14 cellular contexts compared by ENCODE assay signal in genomic region chr17:51189162-51189561, GRCh38. TPM values are rescaled to one million over a fixed set of nuclear protein-coding genes. Genes with fewer than 3 reads are reported as not detected.
A peak's percentile ranks its signal among the peaks of the same experiment; 100 is the strongest.
DNase-seq lines count a peak whose midpoint lies in the region; ATAC-seq and TF ChIP-seq lines count a peak whose summit lies in the region.
"Had no signal": no experiment of that assay in that cellular context is flagged by ENCODE, and none has a peak within 500 bp of the region (broad histone marks: within the 10 kb centered on the region; RNA-seq: fewer than 3 reads in every experiment).

No MANE protein-coding gene starts in this region.

- H3K4me3 Mint-ChIP-seq in activated T-cell treated with anti-CD3 and anti-CD28 coated beads, Interleukin-2, amount 50 U/mL, for 24 hours = no peak overlapping the region
- no peak overlapping the region for H3K4me3 Mint-ChIP-seq in activated T-cell treated with anti-CD3 and anti-CD28 coated beads, Interleukin-2, amount 50 U/mL, for 4 hours
- no peak overlapping the region for H3K4me3 Mint-ChIP-seq in memory B cell
- H3K4me3 Mint-ChIP-seq: IgD-negative memory B cell had no signal

- H3K4me3 ChIP-seq in HEK293 (ENCODE audit: low read depth, low read length) (no peak overlapping the region), subcutaneous abdominal adipose tissue (ENCODE audit: low read depth in 1 of 5, low read length in 5 of 5) (no peak overlapping the region)
- H3K4me3 ChIP-seq: BLaER1 had no signal

- peak overlapping the region in 3 of 5 donors; percentile 2 to 32 (median 4) for H3K9ac ChIP-seq in subcutaneous abdominal adipose tissue (ENCODE audit: low read length in 5 of 5)
- H3K9ac ChIP-seq: BLaER1 had no signal

- H3K27me3 Mint-ChIP-seq in activated T-cell treated with anti-CD3 and anti-CD28 coated beads, Interleukin-2, amount 50 U/mL, for 24 hours = no peaks in the 10 kb centered on the region
- no peaks in the 10 kb centered on the region for H3K27me3 Mint-ChIP-seq in activated T-cell treated with anti-CD3 and anti-CD28 coated beads, Interleukin-2, amount 50 U/mL, for 4 hours (ENCODE audit: low read depth)
- no peaks in the 10 kb centered on the region for H3K27me3 Mint-ChIP-seq in memory B cell
- H3K27me3 Mint-ChIP-seq: IgD-negative memory B cell had no signal

- no peaks in the 10 kb centered on the region for H3K9me3 Mint-ChIP-seq in activated T-cell treated with anti-CD3 and anti-CD28 coated beads, Interleukin-2, amount 50 U/mL, for 24 hours
- no peaks in the 10 kb centered on the region for H3K9me3 Mint-ChIP-seq in activated T-cell treated with anti-CD3 and anti-CD28 coated beads, Interleukin-2, amount 50 U/mL, for 4 hours
- H3K9me3 Mint-ChIP-seq in memory B cell = no peaks in the 10 kb centered on the region
- H3K9me3 Mint-ChIP-seq: IgD-negative memory B cell had no signal

- CTCF ChIA-PET in HEK293 (lab: Yijun Ruan, JAX) = interaction anchor here (1.3 kb wide), 1 partner anchor 68 kb away, joined by 3 read pairs; no protein-coding TSS in a partner anchor

- H3K4me1 Mint-ChIP-seq in activated T-cell treated with anti-CD3 and anti-CD28 coated beads, Interleukin-2, amount 50 U/mL, for 24 hours (ENCODE audit: low read depth) = peaks cover 2% of the 10 kb centered on the region
- H3K4me1 Mint-ChIP-seq in activated T-cell treated with anti-CD3 and anti-CD28 coated beads, Interleukin-2, amount 50 U/mL, for 4 hours (ENCODE audit: low read depth) = no peaks in the 10 kb centered on the region
- H3K4me1 Mint-ChIP-seq in memory B cell = no peaks in the 10 kb centered on the region
- H3K4me1 Mint-ChIP-seq: IgD-negative memory B cell had no signal

- H3K4me1 ChIP-seq in HEK293 (ENCODE audit: control insufficient read depth, insufficient read depth, low read length) (no peaks in the 10 kb centered on the region), subcutaneous abdominal adipose tissue (ENCODE audit: control insufficient read depth in 5 of 5, insufficient read depth in 5 of 5, low read length in 5 of 5) (peaks cover 0 to 5% (median 5%) of the 10 kb centered on the region in 5 donors)
- H3K4me1 ChIP-seq: BLaER1 had no signal

- ATAC-seq in activated T-cell treated with anti-CD3 and anti-CD28 coated beads, Interleukin-2, amount 50 U/mL, for 4 hours = no peak
- no peak for ATAC-seq in memory B cell (ENCODE audit: low read depth)
- ATAC-seq in HG03520 (IDR thresholded peaks at IDR 0.05; ENCODE audit: unreplicated experiment) = no peak

- peaks cover 67 to 69% of the 10 kb centered on the region in 2 experiments for H3K36me3 ChIP-seq in HEK293 (ENCODE audit: control insufficient read depth in 2 of 2, insufficient read depth in 1 of 2, low read length in 2 of 2)
- peaks cover 46 to 71% (median 65%) of the 10 kb centered on the region in 5 donors for H3K36me3 ChIP-seq in subcutaneous abdominal adipose tissue (ENCODE audit: control insufficient read depth in 5 of 5, insufficient read depth in 5 of 5, low read length in 5 of 5)

- H3K9me3 ChIP-seq in HEK293 (ENCODE audit: control insufficient read depth, insufficient read depth, low read depth, low read length) = no peaks in the 10 kb centered on the region
- no peaks in the 10 kb centered on the region for H3K9me3 ChIP-seq in subcutaneous abdominal adipose tissue (ENCODE audit: control insufficient read depth in 5 of 5, low read length in 5 of 5)
- H3K9me3 ChIP-seq: BLaER1 had no signal

- no peak for TF ChIP-seq CTCF in HEK293 (tag by site-specific recombination; IDR thresholded peaks at IDR 0.05)

- H3K27me3 ChIP-seq in subcutaneous abdominal adipose tissue (ENCODE audit: control insufficient read depth in 5 of 5, insufficient read depth in 4 of 5, low read length in 5 of 5) = no peaks in the 10 kb centered on the region
- H3K27me3 ChIP-seq: BLaER1 had no signal

- H3K27ac ChIP-seq in HEK293 (ENCODE audit: extremely low read depth, low read depth, low read length) = no peak overlapping the region
- peak overlapping the region; percentile 18 for H3K27ac ChIP-seq in subcutaneous abdominal adipose tissue (ENCODE audit: low read depth, low read length)
- H3K27ac ChIP-seq: 22Rv1, BLaER1 had no signal

- peaks cover 83% of the 10 kb centered on the region for H3K36me3 Mint-ChIP-seq in activated T-cell treated with anti-CD3 and anti-CD28 coated beads, Interleukin-2, amount 50 U/mL, for 24 hours (ENCODE audit: low read depth)
- peaks cover 38% of the 10 kb centered on the region for H3K36me3 Mint-ChIP-seq in activated T-cell treated with anti-CD3 and anti-CD28 coated beads, Interleukin-2, amount 50 U/mL, for 4 hours (ENCODE audit: insufficient read depth)
- H3K36me3 Mint-ChIP-seq in memory B cell = peaks cover 25% of the 10 kb centered on the region

- peak overlapping the region; percentile 76 for H3K27ac Mint-ChIP-seq in activated T-cell treated with anti-CD3 and anti-CD28 coated beads, Interleukin-2, amount 50 U/mL, for 24 hours
- peak overlapping the region; percentile 47 for H3K27ac Mint-ChIP-seq in memory B cell
- H3K27ac Mint-ChIP-seq: IgD-negative memory B cell had no signal

- DNase-seq in activated T-cell treated with anti-CD3 and anti-CD28 coated beads, Interleukin-2, amount 50 U/mL, for 24 hours = no peak
- no peak for DNase-seq in activated T-cell treated with anti-CD3 and anti-CD28 coated beads, Interleukin-2, amount 50 U/mL, for 4 hours
- DNase-seq in memory B cell (ENCODE audit: low spot score in 2 of 2) (no peak), NCI-H2029 treated with DMSO at 0.1 percent for 48 hours (lab: John Stamatoyannopoulos, UW) (no peak)
- DNase-seq: AML-193, DMS53, GF-D8, HCEC 1CT had no signal

- POLR2A ChIA-PET in HEK293 (lab: Yijun Ruan, JAX) = no interaction called here

TF ChIP-seq in HEK293, 187 proteins besides CTCF, POLR2A, EP300 and RAD21:
- no peak for TF ChIP-seq KLF17 (tag by site-specific recombination; IDR thresholded peaks at IDR 0.05)
- no peak for TF ChIP-seq GLI2 (tag by site-specific recombination; IDR thresholded peaks at IDR 0.05; ENCODE audit: borderline replicate concordance, low read depth)
- TF ChIP-seq ZNF549 (tag by site-specific recombination; IDR thresholded peaks at IDR 0.05) = no peak
- TF ChIP-seq ATF2 (tag by site-specific recombination; IDR thresholded peaks at IDR 0.05; ENCODE audit: low read depth) = peak; percentile 74
- TF ChIP-seq ZBTB17 (tag by site-specific recombination; IDR thresholded peaks at IDR 0.05) = no peak

RNA-seq across cellular contexts. Expression of gene NME2, which starts 23.0 kb away (rescaled TPM):
- total RNA-seq in activated T-cell treated with anti-CD3 and anti-CD28 coated beads, Interleukin-2, amount 50 U/mL, for 4 hours = 100 to 1,000 TPM; 847 to 931 (median 896) TPM

RNA-seq across cellular contexts. Expression of gene NME1, which starts 35.8 kb away (rescaled TPM):
- 100 to 1,000 TPM; 495 to 588 (median 548) TPM for total RNA-seq in activated T-cell treated with anti-CD3 and anti-CD28 coated beads, Interleukin-2, amount 50 U/mL, for 4 hours
